Comparison of ENCODE assay signal across 26 cellular contexts in the genomic region with DNA sequence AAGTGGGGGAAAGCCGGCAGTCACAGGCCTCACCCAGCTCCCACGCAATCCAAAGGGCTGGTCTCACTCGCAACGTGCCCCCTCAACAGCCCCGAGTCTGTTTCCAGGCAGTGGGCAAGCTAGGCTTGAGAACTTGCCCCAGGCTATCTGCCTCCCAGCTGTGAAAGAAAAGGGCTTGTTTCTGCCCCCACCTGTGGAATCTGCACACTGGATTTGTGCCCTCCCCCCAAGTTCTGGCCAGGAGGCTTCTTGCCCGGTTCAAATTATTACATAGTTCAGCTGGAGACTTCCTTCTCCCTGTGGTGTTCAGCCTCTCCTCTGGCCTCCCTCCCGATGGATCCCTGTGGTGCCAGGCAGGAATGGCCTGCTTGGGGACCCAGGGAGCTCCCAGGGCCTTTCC.
"Had no signal": no experiment of that assay in that cellular context is flagged by ENCODE, and none has a peak within 500 bp of the region (broad histone marks: within the 10 kb centered on the region; RNA-seq: fewer than 3 reads in every experiment).

No MANE protein-coding gene starts in this region.

- H3K9me3 ChIP-seq: heart right ventricle, lower lobe of right lung had no signal

- H3K27me3 Mint-ChIP-seq: central memory CD8-positive, alpha-beta T cell; stimulated activated naive CD8-positive, alpha-beta T cell treated with anti-CD3 and anti-CD28 coated beads, Interleukin-15, amount 100 ng/mL, for 72 hours had no signal

- H3K36me3 ChIP-seq: heart right ventricle, left lung, lower lobe of right lung had no signal

- H3K4me3 ChIP-seq: dorsolateral prefrontal cortex, heart right ventricle, left lung, lower lobe of right lung, skin epidermis had no signal

- H3K4me3 Mint-ChIP-seq: activated T-cell treated with anti-CD3 and anti-CD28 coated beads, Interleukin-2, amount 50 U/mL, for 72 hours; central memory CD8-positive, alpha-beta T cell; nephron; stimulated activated memory B cell treated with anti-CD40 and anti-IgM and Interleukin-4, amounts not matched to agents 10 μg/mL and 1 μg/mL and 100 μg/mL, for 72 hours; stimulated activated naive CD8-positive, alpha-beta T cell treated with anti-CD3 and anti-CD28 coated beads, Interleukin-15, amount 100 ng/mL, for 72 hours; T-helper 1 cell treated with Interleukin-12 subunit alpha and Interleukin-12 subunit beta and Interleukin-4 antibody, amounts not matched to agents 30 μg/mL and 1 μg/mL, for 36 hours; type B pancreatic cell had no signal

- H3K4me1 ChIP-seq: left lung, lower lobe of right lung had no signal

- H3K27ac Mint-ChIP-seq: activated T-cell treated with anti-CD3 and anti-CD28 coated beads, Interleukin-2, amount 50 U/mL, for 72 hours; nephron; stimulated activated memory B cell treated with anti-CD40 and anti-IgM and Interleukin-4, amounts not matched to agents 10 μg/mL and 1 μg/mL and 100 μg/mL, for 72 hours; stimulated activated naive CD8-positive, alpha-beta T cell treated with anti-CD3 and anti-CD28 coated beads, Interleukin-15, amount 100 ng/mL, for 72 hours; T-helper 1 cell treated with Interleukin-12 subunit alpha and Interleukin-12 subunit beta and Interleukin-4 antibody, amounts not matched to agents 30 μg/mL and 1 μg/mL, for 36 hours; type B pancreatic cell had no signal

- H3K9me3 Mint-ChIP-seq: central memory CD8-positive, alpha-beta T cell had no signal

- DNase-seq: activated CD4-positive, alpha-beta T cell treated with anti-CD3 and anti-CD28 coated beads for 4 hours; activated CD4-positive, alpha-beta T cell treated with anti-CD3 and anti-CD28 coated beads, Interleukin-2, amount 50 U/mL, for 4 hours; activated naive CD4-positive, alpha-beta T cell; activated T-cell treated with anti-CD3 and anti-CD28 coated beads for 4 hours; activated T-cell treated with anti-CD3 and anti-CD28 coated beads, Interleukin-2, amount 50 U/mL, for 72 hours; dorsolateral prefrontal cortex; effector memory CD4-positive, alpha-beta T cell; foreskin fibroblast; heart right ventricle; left lung; lower lobe of right lung; stimulated activated CD4-positive, alpha-beta T cell treated with anti-CD3 and anti-CD28 coated beads, Interleukin-1b, Interleukin-23, amount 100 ng/mL, for 48 hours; stimulated activated CD4-positive, alpha-beta T cell treated with anti-CD3 and anti-CD28 coated beads, Interleukin-4, amount 100 ng/mL, for 4 hours; stimulated activated CD8-positive, alpha-beta memory T cell treated with anti-CD3 and anti-CD28 coated beads, Interleukin-4, amount 100 ng/mL, for 48 hours; stimulated activated naive CD8-positive, alpha-beta T cell treated with anti-CD3 and anti-CD28 coated beads, Interleukin-15, amount 100 ng/mL, for 72 hours; substantia nigra; T-helper 9 cell had no signal

- H3K27me3 ChIP-seq: dorsolateral prefrontal cortex, heart right ventricle, left lung had no signal

- H3K27ac ChIP-seq: dorsolateral prefrontal cortex, heart right ventricle, left lung, lower lobe of right lung, skin epidermis, VCaP had no signal

- H3K4me1 Mint-ChIP-seq: central memory CD8-positive, alpha-beta T cell; stimulated activated memory B cell treated with anti-CD40 and anti-IgM and Interleukin-4, amounts not matched to agents 10 μg/mL and 1 μg/mL and 100 μg/mL, for 72 hours had no signal

- ATAC-seq: activated naive CD4-positive, alpha-beta T cell treated with anti-CD3 and anti-CD28 coated beads, Interleukin-2, amount 50 U/mL, for 72 hours; activated T-cell treated with anti-CD3 and anti-CD28 coated beads, Interleukin-2, amount 50 U/mL, for 72 hours; heart right ventricle; left lung; lower lobe of right lung; sciatic nerve; stimulated activated memory B cell treated with anti-CD40 and anti-IgM and Interleukin-4, amounts not matched to agents 10 μg/mL and 1 μg/mL and 100 μg/mL, for 72 hours; stimulated activated naive CD8-positive, alpha-beta T cell treated with anti-CD3 and anti-CD28 coated beads, Interleukin-15, amount 100 ng/mL, for 72 hours had no signal

- H3K36me3 Mint-ChIP-seq: stimulated activated memory B cell treated with anti-CD40 and anti-IgM and Interleukin-4, amounts not matched to agents 10 μg/mL and 1 μg/mL and 100 μg/mL, for 72 hours had no signal
